In the genomic region with DNA sequence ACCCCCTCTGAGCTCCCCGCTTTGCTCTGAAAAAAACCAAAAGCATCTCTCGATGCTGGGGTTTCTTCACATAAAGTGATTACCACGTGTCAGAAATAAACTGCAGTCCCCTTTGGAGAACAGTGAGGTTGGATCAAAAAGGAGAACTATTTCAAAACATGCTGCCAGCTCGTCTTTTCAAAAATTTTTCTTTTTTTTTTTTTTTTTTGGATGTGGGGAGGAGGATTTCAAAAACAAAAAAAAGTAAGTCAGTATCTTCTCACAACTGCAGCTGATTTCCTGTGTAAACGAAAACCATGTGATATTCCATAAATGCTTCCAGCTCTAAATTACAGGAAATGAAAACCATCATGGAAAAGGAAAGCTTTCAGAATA, we compare ENCODE assay signal across 1 cellular context.
TF ChIP-seq lines count a peak whose summit lies in the region.

No MANE protein-coding gene starts in this region.

TF ChIP-seq in GM23338, 12 proteins besides CTCF, POLR2A, EP300 and RAD21 (continued from another document):
- TF ChIP-seq, protein P1, sequence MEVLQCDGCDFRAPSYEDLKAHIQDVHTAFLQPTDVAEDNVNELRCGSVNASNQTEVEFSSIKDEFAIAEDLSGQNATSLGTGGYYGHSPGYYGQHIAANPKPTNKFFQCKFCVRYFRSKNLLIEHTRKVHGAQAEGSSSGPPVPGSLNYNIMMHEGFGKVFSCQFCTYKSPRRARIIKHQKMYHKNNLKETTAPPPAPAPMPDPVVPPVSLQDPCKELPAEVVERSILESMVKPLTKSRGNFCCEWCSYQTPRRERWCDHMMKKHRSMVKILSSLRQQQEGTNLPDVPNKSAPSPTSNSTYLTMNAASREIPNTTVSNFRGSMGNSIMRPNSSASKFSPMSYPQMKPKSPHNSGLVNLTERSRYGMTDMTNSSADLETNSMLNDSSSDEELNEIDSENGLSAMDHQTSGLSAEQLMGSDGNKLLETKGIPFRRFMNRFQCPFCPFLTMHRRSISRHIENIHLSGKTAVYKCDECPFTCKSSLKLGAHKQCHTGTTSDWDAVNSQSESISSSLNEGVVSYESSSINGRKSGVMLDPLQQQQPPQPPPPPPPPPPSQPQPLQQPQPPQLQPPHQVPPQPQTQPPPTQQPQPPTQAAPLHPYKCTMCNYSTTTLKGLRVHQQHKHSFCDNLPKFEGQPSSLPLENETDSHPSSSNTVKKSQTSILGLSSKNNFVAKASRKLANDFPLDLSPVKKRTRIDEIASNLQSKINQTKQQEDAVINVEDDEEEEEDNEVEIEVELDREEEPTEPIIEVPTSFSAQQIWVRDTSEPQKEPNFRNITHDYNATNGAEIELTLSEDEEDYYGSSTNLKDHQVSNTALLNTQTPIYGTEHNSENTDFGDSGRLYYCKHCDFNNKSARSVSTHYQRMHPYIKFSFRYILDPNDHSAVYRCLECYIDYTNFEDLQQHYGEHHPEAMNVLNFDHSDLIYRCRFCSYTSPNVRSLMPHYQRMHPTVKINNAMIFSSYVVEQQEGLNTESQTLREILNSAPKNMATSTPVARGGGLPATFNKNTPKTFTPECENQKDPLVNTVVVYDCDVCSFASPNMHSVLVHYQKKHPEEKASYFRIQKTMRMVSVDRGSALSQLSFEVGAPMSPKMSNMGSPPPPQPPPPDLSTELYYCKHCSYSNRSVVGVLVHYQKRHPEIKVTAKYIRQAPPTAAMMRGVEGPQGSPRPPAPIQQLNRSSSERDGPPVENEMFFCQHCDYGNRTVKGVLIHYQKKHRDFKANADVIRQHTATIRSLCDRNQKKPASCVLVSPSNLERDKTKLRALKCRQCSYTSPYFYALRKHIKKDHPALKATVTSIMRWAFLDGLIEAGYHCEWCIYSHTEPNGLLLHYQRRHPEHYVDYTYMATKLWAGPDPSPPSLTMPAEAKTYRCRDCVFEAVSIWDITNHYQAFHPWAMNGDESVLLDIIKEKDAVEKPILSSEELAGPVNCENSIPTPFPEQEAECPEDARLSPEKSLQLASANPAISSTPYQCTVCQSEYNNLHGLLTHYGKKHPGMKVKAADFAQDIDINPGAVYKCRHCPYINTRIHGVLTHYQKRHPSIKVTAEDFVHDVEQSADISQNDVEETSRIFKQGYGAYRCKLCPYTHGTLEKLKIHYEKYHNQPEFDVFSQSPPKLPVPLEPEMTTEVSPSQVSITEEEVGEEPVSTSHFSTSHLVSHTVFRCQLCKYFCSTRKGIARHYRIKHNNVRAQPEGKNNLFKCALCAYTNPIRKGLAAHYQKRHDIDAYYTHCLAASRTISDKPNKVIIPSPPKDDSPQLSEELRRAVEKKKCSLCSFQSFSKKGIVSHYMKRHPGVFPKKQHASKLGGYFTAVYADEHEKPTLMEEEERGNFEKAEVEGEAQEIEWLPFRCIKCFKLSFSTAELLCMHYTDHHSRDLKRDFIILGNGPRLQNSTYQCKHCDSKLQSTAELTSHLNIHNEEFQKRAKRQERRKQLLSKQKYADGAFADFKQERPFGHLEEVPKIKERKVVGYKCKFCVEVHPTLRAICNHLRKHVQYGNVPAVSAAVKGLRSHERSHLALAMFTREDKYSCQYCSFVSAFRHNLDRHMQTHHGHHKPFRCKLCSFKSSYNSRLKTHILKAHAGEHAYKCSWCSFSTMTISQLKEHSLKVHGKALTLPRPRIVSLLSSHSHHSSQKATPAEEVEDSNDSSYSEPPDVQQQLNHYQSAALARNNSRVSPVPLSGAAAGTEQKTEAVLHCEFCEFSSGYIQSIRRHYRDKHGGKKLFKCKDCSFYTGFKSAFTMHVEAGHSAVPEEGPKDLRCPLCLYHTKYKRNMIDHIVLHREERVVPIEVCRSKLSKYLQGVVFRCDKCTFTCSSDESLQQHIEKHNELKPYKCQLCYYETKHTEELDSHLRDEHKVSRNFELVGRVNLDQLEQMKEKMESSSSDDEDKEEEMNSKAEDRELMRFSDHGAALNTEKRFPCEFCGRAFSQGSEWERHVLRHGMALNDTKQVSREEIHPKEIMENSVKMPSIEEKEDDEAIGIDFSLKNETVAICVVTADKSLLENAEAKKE (CRISPR knock-in tag; IDR thresholded peaks at IDR 0.05), result no peak
- TF ChIP-seq ZNF114 (CRISPR knock-in tag; IDR thresholded peaks at IDR 0.05), result no peak
- TF ChIP-seq STAT1 (IDR thresholded peaks at IDR 0.05; ENCODE audit: unreplicated experiment), result no peak
- no peak for TF ChIP-seq NANOG (IDR thresholded peaks at IDR 0.05; ENCODE audit: borderline replicate concordance)
